In the genomic region with DNA sequence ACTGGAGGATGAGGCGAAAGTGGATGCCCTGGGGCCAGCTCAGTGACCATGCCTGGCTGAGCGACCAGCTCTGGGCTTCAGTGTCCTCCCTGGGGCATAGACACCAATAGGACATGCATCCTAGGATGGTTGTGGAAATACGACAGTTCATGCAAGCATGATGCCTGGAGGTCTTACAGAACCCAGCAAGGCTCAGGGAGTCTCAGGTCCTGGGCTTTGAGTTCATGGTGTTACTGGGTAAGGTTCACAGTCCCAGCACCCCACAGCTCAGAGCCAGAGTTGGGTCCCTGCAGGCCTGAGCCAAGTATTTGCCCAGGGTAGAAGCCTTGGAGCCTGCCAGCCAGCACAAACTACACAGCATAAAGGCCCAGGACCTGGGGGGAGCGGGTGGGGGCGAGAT, we compare ENCODE assay signal across 15 cellular contexts.
"Had no signal": no experiment of that assay in that cellular context is flagged by ENCODE, and none has a peak within 500 bp of the region (broad histone marks: within the 10 kb centered on the region; RNA-seq: fewer than 3 reads in every experiment).

No MANE protein-coding gene starts in this region.

- H3K36me3 Mint-ChIP-seq: type B pancreatic cell had no signal

- H3K4me3 Mint-ChIP-seq: naive thymus-derived CD4-positive, alpha-beta T cell; stimulated activated memory B cell treated with anti-CD40 and anti-IgM and Interleukin-4, amounts not matched to agents 10 μg/mL and 1 μg/mL and 100 μg/mL, for 72 hours; type B pancreatic cell had no signal

- H3K27ac Mint-ChIP-seq: naive thymus-derived CD4-positive, alpha-beta T cell; stimulated activated memory B cell treated with anti-CD40 and anti-IgM and Interleukin-4, amounts not matched to agents 10 μg/mL and 1 μg/mL and 100 μg/mL, for 72 hours; type B pancreatic cell had no signal

- H3K27me3 ChIP-seq: cardiac muscle cell, colonic mucosa, foreskin keratinocyte, ovary had no signal

- H3K4me3 ChIP-seq: cardiac muscle cell, colonic mucosa, ovary, SK-N-MC had no signal

- H3K27ac ChIP-seq: cardiac muscle cell, colonic mucosa, foreskin keratinocyte, ovary, SK-N-MC had no signal

- ATAC-seq: activated CD4-positive, CD25-positive, alpha-beta regulatory T cell treated with anti-CD3 and anti-CD28 coated beads, Interleukin-2, amount 50 U/mL, for 24 hours; foreskin keratinocyte; left colon; naive thymus-derived CD4-positive, alpha-beta T cell; stimulated activated memory B cell treated with anti-CD40 and anti-IgM and Interleukin-4, amounts not matched to agents 10 μg/mL and 1 μg/mL and 100 μg/mL, for 72 hours had no signal

- H3K9me3 ChIP-seq: colonic mucosa, ovary had no signal

- H3K4me1 Mint-ChIP-seq: stimulated activated memory B cell treated with anti-CD40 and anti-IgM and Interleukin-4, amounts not matched to agents 10 μg/mL and 1 μg/mL and 100 μg/mL, for 72 hours had no signal

- H3K4me1 ChIP-seq: foreskin keratinocyte had no signal

- H3K36me3 ChIP-seq: colonic mucosa, ovary had no signal

- H3K27me3 Mint-ChIP-seq: naive thymus-derived CD4-positive, alpha-beta T cell; stimulated activated memory B cell treated with anti-CD40 and anti-IgM and Interleukin-4, amounts not matched to agents 10 μg/mL and 1 μg/mL and 100 μg/mL, for 72 hours; type B pancreatic cell had no signal

- DNase-seq: activated CD4-positive, alpha-beta T cell treated with anti-CD3 and anti-CD28 coated beads, Interleukin-2, amount 50 U/mL, for 1 hour; activated effector memory CD4-positive, alpha-beta T cell treated with Interleukin-2 at 50 U/mL for 16 hours; activated naive CD4-positive, alpha-beta T cell treated with anti-CD3 and anti-CD28 coated beads, Interleukin-2, amount 50 U/mL, for 16 hours; colonic mucosa; foreskin keratinocyte; head of caudate nucleus; left colon; naive thymus-derived CD4-positive, alpha-beta T cell; ovary; stimulated activated CD4-positive, alpha-beta T cell treated with anti-CD3 and anti-CD28 coated beads, Interleukin-12 subunit alpha, Interleukin-12 subunit beta, amount 100 ng/mL, for 4 hours had no signal

- H3K9me3 Mint-ChIP-seq: naive thymus-derived CD4-positive, alpha-beta T cell; stimulated activated memory B cell treated with anti-CD40 and anti-IgM and Interleukin-4, amounts not matched to agents 10 μg/mL and 1 μg/mL and 100 μg/mL, for 72 hours; type B pancreatic cell had no signal
